Comparison of ENCODE assay signal across 2 cellular contexts in genomic region chr13:30454991-30455390, GRCh38.
TF ChIP-seq lines count a peak whose summit lies in the region.

No MANE protein-coding gene starts in this region.

TF ChIP-seq in GM23338, 12 proteins besides CTCF, POLR2A, EP300 and RAD21:
- TF ChIP-seq EZH2 (IDR thresholded peaks at IDR 0.05; ENCODE audit: low read depth, unreplicated experiment) (no peak), ZNF331 (CRISPR knock-in tag; IDR thresholded peaks at IDR 0.05; ENCODE audit: low read depth) (no peak), ETS1 (IDR thresholded peaks at IDR 0.05) (no peak), ZNF114 (CRISPR knock-in tag; IDR thresholded peaks at IDR 0.05) (no peak), ZNF462 (CRISPR knock-in tag; IDR thresholded peaks at IDR 0.05) (no peak), STAT1 (IDR thresholded peaks at IDR 0.05; ENCODE audit: unreplicated experiment) (no peak), REST (IDR thresholded peaks at IDR 0.05; ENCODE audit: unreplicated experiment) (no peak), CREB1 (CRISPR knock-in tag; IDR thresholded peaks at IDR 0.05; ENCODE audit: low read depth) (no peak), JUNB (IDR thresholded peaks at IDR 0.05; ENCODE audit: unreplicated experiment) (no peak), POLR2AphosphoS5 (IDR thresholded peaks at IDR 0.05; ENCODE audit: low read depth) (no peak), EZH2phosphoT487 (IDR thresholded peaks at IDR 0.05; ENCODE audit: unreplicated experiment) (no peak), NANOG (IDR thresholded peaks at IDR 0.05; ENCODE audit: borderline replicate concordance) (no peak)

TF ChIP-seq in GM12878, 131 proteins besides CTCF, POLR2A, EP300 and RAD21:
- TF ChIP-seq SMAD5 (IDR thresholded peaks at IDR 0.05; ENCODE audit: low read depth): no peak
- TF ChIP-seq YBX1 (IDR thresholded peaks at IDR 0.05): no peak
- TF ChIP-seq CEBPZ (IDR thresholded peaks at IDR 0.05; ENCODE audit: low read depth, low read length): no peak
